In the genomic region with DNA sequence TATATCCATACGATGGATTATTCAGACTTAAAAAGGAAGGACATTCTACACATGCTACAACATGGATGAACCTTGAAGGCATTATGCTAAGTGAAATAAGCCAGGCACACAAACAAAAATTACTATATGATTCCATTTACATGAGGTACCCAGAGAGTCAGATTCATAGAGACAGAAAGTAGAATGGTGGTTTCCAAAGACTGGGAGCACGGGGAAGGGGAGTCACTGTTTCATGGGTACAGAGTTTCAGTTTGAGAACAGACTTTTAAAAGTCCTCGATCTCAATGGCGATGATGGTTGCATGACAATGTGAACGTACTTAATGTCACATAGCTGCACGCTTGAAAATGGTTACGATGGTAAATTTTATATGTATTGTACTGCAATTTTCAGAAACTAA, we compare ENCODE assay signal across 21 cellular contexts.
"Had no signal": no experiment of that assay in that cellular context is flagged by ENCODE, and none has a peak within 500 bp of the region (broad histone marks: within the 10 kb centered on the region; RNA-seq: fewer than 3 reads in every experiment).

No MANE protein-coding gene starts in this region.

- ATAC-seq: HepG2 had no signal

- H3K9me3 ChIP-seq: MG63, SJSA1 had no signal

- DNase-seq: IMR-90, Karpas-422, KG1, MG63, NCI-H1092, NCI-H1105 treated with DMSO at 0.1 percent for 48 hours, NCI-H1417 treated with DMSO at 0.1 percent for 48 hours, NCI-H146, NCI-H1694 treated with DMSO at 0.1 percent for 48 hours, NCI-H1930, NCI-H2081, NCI-H2107, NCI-H2227 treated with DMSO at 0.1 percent for 48 hours, NCI-H524, NCI-H526 treated with DMSO at 0.1 percent for 48 hours, NCI-H748 treated with DMSO at 0.1 percent for 48 hours, Right ventricle myocardium superior, RPMI8226, SIG-M5 had no signal
